34 cellular contexts compared by ENCODE assay signal in the genomic region with DNA sequence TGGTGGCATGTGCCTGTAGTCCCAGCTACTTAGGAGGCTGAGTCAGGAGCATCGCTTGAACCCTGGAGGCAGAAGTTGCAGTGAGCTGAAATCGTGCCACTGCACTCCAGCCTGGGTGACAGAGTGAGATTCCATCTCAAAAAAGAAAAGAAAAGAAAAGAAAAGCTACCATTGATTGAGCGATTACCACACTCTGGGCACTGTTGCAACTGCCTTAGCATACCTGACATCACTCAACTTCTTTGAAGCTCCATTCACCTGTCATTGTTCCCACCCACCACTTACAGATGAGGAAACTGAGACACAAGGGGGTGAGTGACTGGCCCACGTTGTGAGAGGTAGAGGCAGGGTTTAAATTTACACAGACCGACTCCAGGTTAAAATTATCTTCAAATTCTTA.
"Had no signal": no experiment of that assay in that cellular context is flagged by ENCODE, and none has a peak within 500 bp of the region (broad histone marks: within the 10 kb centered on the region; RNA-seq: fewer than 3 reads in every experiment).

No MANE protein-coding gene starts in this region.

- ATAC-seq: activated naive CD4-positive, alpha-beta T cell treated with anti-CD3 and anti-CD28 coated beads, Interleukin-2, amount 50 U/mL, for 72 hours; activated naive CD8-positive, alpha-beta T cell treated with anti-CD3 and anti-CD28 coated beads, Interleukin-2, amount 50 U/mL, for 24 hours; activated T-cell treated with anti-CD3 and anti-CD28 coated beads, Interleukin-2, amount 50 U/mL, for 4 hours; activated T-cell treated with anti-CD3 and anti-CD28 coated beads, Interleukin-2, amount 50 U/mL, for 72 hours; activated T-helper 17 cell treated with anti-CD3 and anti-CD28 coated beads, Interleukin-2, amount 50 U/mL, for 72 hours; body of pancreas had no signal

- H3K27ac ChIP-seq: adrenal gland, ascending aorta, body of pancreas, brain microvascular endothelial cell, breast epithelium, cardiac muscle cell had no signal

- H3K4me1 ChIP-seq: adrenal gland, ascending aorta, body of pancreas, breast epithelium had no signal

- H3K4me3 ChIP-seq: adrenal gland, ascending aorta, body of pancreas, breast epithelium, cardiac muscle cell had no signal

- H3K9me3 ChIP-seq: adrenal gland, ascending aorta, body of pancreas, breast epithelium had no signal

- FAIRE-seq: astrocyte, bronchial epithelial cell had no signal

- DNase-seq: activated effector memory CD4-positive, alpha-beta T cell treated with anti-CD3 and anti-CD28 coated beads, Interleukin-2, amount 50 U/mL, for 16 hours; activated effector memory CD4-positive, alpha-beta T cell treated with Interleukin-2 at 50 U/mL for 16 hours; activated gamma-delta T cell; activated gamma-delta T cell treated with Interleukin-2 at 50 U/mL for 16 hours; activated naive CD4-positive, alpha-beta T cell; activated naive CD4-positive, alpha-beta T cell treated with anti-CD3 and anti-CD28 coated beads for 36 hours; activated naive CD4-positive, alpha-beta T cell treated with anti-CD3 and anti-CD28 coated beads, Interleukin-2, amount 10 ng/mL, durations not matched to agents 7 days and 5 days; activated naive CD4-positive, alpha-beta T cell treated with anti-CD3 and anti-CD28 coated beads, Interleukin-2, amount 50 U/mL, for 16 hours; activated naive CD4-positive, alpha-beta T cell treated with Interleukin-2 at 50 U/mL for 16 hours; activated naive CD8-positive, alpha-beta T cell treated with anti-CD3 and anti-CD28 coated beads for 36 hours; activated naive CD8-positive, alpha-beta T cell treated with anti-CD3 and anti-CD28 coated beads, Interleukin-2, amount 10 ng/mL, durations not matched to agents 7 days and 5 days; activated naive CD8-positive, alpha-beta T cell treated with anti-CD3 and anti-CD28 coated beads, Interleukin-2, amount 50 U/mL, for 24 hours; activated T-cell treated with anti-CD3 and anti-CD28 coated beads, Interleukin-2, amount 50 U/mL, for 1 hour; activated T-cell treated with anti-CD3 and anti-CD28 coated beads, Interleukin-2, amount 50 U/mL, for 24 hours; activated T-cell treated with anti-CD3 and anti-CD28 coated beads, Interleukin-2, amount 50 U/mL, for 4 hours; activated T-cell treated with anti-CD3 and anti-CD28 coated beads, Interleukin-2, amount 50 U/mL, for 48 hours; activated T-cell treated with anti-CD3 and anti-CD28 coated beads, Interleukin-2, amount 50 U/mL, for 72 hours; adrenal gland; amniotic stem cell; amygdala; anterior cingulate cortex; aorta; body of pancreas; brain microvascular endothelial cell; caudate nucleus; central memory CD4-positive, alpha-beta T cell; cerebellar nuclear complex had no signal

- H3K27me3 ChIP-seq: adrenal gland, ascending aorta, body of pancreas, brain microvascular endothelial cell, cardiac muscle cell had no signal

- H3K36me3 ChIP-seq: adrenal gland, ascending aorta, brain microvascular endothelial cell, breast epithelium, cardiac muscle cell had no signal
